Comparison of ENCODE assay signal across 8 cellular contexts in genomic region chr12:52327086-52327829, GRCh38. TPM values are rescaled to one million over a fixed set of nuclear protein-coding genes. Genes with fewer than 3 reads are reported as not detected.
A peak's percentile ranks its signal among the peaks of the same experiment; 100 is the strongest.
DNase-seq lines count a peak whose midpoint lies in the region; ATAC-seq and TF ChIP-seq lines count a peak whose summit lies in the region.

No MANE protein-coding gene starts in this region.

- H3K27me3 ChIP-seq in IMR-90 (ENCODE audit: control insufficient read depth, insufficient read depth, low read length) (peaks cover 55% of the 10 kb centered on the region), OCI-LY1 (ENCODE audit: insufficient read depth, low read length) (0 out of 2 replicates have a peak, but pooled peaks cover 5% of the 10 kb centered on the region), esophagus muscularis mucosa (no peaks in the 10 kb centered on the region)

- dilution Hi-C loops in IMR-90 (cut with HindIII; ENCODE audit: low sequenced_read_pairs, unreplicated experiment): no loop called here

- H3K4me3 ChIP-seq in IMR-90 (ENCODE audit: insufficient read depth, low read depth, low read length): no peak overlapping the region
- H3K4me3 ChIP-seq in OCI-LY1 (ENCODE audit: low read depth, low read length, poor library complexity, severe bottlenecking): no peak overlapping the region
- no peak overlapping the region for H3K4me3 ChIP-seq in esophagus muscularis mucosa

- POLR2A ChIA-PET in IMR-90 (lab: Charles Lee; ENCODE audit: unreplicated experiment): no interaction called here
- POLR2A ChIA-PET in naive thymus-derived CD8-positive, alpha-beta T cell (lab: Charles Lee): interaction anchor here (1.1 to 1.4 kb wide), 3 partner anchors 12 to 172 kb away, joined by 4 to 6 read pairs (median 4); no protein-coding TSS in a partner anchor

- H3K4me2 ChIP-seq in IMR-90 (ENCODE audit: low read depth, low read length): no peak overlapping the region
- no peak overlapping the region for H3K4me2 ChIP-seq in OCI-LY1 (ENCODE audit: low read length)

- no peaks in the 10 kb centered on the region for H3K36me3 Mint-ChIP-seq in naive thymus-derived CD8-positive, alpha-beta T cell

- TF ChIP-seq POLR2A in IMR-90 (IDR thresholded peaks at IDR 0.05; ENCODE audit: low read depth, low read length) (no peak), esophagus muscularis mucosa (IDR thresholded peaks at IDR 0.05; ENCODE audit: low read depth) (no peak)

- no peak overlapping the region for H3K4ac ChIP-seq in IMR-90 (ENCODE audit: low read depth, low read length)

- H3K4me3 Mint-ChIP-seq in naive thymus-derived CD8-positive, alpha-beta T cell: no peak overlapping the region

- WGBS in IMR-90 (ENCODE audit: extremely low coverage in 2 of 2, insufficient read length in 1 of 2), 2 experiments: no CpG with 5 or more reads among the region's 10 CpGs
- WGBS in esophagus muscularis mucosa: 36% methylated on average over 10 of the region's 10 CpGs

- no peak overlapping the region; the same call in 1 of the 2 replicates for H4K91ac ChIP-seq in IMR-90 (ENCODE audit: insufficient read depth, low read depth, low read length)

- no peaks in the 10 kb centered on the region for H3K9me1 ChIP-seq in IMR-90 (ENCODE audit: insufficient read depth, low read length)

- no peak overlapping the region for H2BK20ac ChIP-seq in IMR-90 (ENCODE audit: low read depth, low read length)

- H3K36me3 ChIP-seq in IMR-90 (ENCODE audit: control insufficient read depth, insufficient read depth, low read length) (no peaks in the 10 kb centered on the region), OCI-LY1 (ENCODE audit: insufficient read depth, low read length) (no peaks in the 10 kb centered on the region), esophagus muscularis mucosa (no peaks in the 10 kb centered on the region)

- H3K9me3 ChIP-seq in IMR-90 (ENCODE audit: control insufficient read depth, insufficient read depth, low read length): no peaks in the 10 kb centered on the region
- H3K9me3 ChIP-seq in OCI-LY1 (ENCODE audit: low read length): no peaks in the 10 kb centered on the region
- no peaks in the 10 kb centered on the region for H3K9me3 ChIP-seq in esophagus muscularis mucosa

- TF ChIP-seq RAD21 in IMR-90 (IDR thresholded peaks at IDR 0.05; ENCODE audit: low read length): peak; percentile 96

- in situ Hi-C loops in IMR-90 (cut with MboI; ENCODE audit: low sequenced_read_pairs): loop anchor here (5.0 kb wide), 1 partner anchor 170 kb away; no protein-coding TSS in a partner anchor

- TF ChIP-seq EP300 in esophagus muscularis mucosa (IDR thresholded peaks at IDR 0.05): no peak

- peaks cover 6 to 9% (median 7%) of the 10 kb centered on the region in 4 donors for H3K4me1 Mint-ChIP-seq in naive thymus-derived CD8-positive, alpha-beta T cell

- ATAC-seq in GM21529 (IDR thresholded peaks at IDR 0.05; ENCODE audit: unreplicated experiment) (peak; percentile 95), IMR-90 (ENCODE audit: low read depth) (peak; percentile 98)
- ATAC-seq in naive thymus-derived CD8-positive, alpha-beta T cell: peak; percentile 99 to 100

- no peak overlapping the region for H2BK15ac ChIP-seq in IMR-90 (ENCODE audit: low read depth, low read length)

- H3K9me2 ChIP-seq in OCI-LY1 (ENCODE audit: low read depth, low read length): no peaks in the 10 kb centered on the region

- H4K8ac ChIP-seq in IMR-90 (ENCODE audit: low read depth in 2 of 2, low read length in 2 of 2): no peak overlapping the region

- H2AK5ac ChIP-seq in IMR-90 (ENCODE audit: low read depth, low read length): no peak overlapping the region

- H3K56ac ChIP-seq in IMR-90 (ENCODE audit: extremely low read depth, insufficient read depth, low read length): no peak overlapping the region

- intact Hi-C loops in IMR-90 (cut with micrococcal nuclease) (loop anchor here (1.0 to 2.0 kb wide), 3 partner anchors 48 to 171 kb away; no protein-coding TSS in a partner anchor), esophagus muscularis mucosa (cut with DNase I) (loop anchor here (2.0 kb wide), 1 partner anchor 170 kb away; no protein-coding TSS in a partner anchor)

- peak; percentile 99; the same call in 1 of the 2 replicates for TF ChIP-seq CTCF in IMR-90 (conservative IDR thresholded peaks at IDR 0.05; ENCODE audit: low read depth, low read length)
- TF ChIP-seq CTCF in OCI-LY1 (IDR thresholded peaks at IDR 0.05; ENCODE audit: low read length): peak; percentile 98
- TF ChIP-seq CTCF in esophagus muscularis mucosa (IDR thresholded peaks at IDR 0.05): peak; percentile 77 to 89 (median 79)

- H3K4me1 ChIP-seq in IMR-90 (ENCODE audit: control insufficient read depth, insufficient read depth, low read length) (no peaks in the 10 kb centered on the region), OCI-LY1 (ENCODE audit: insufficient read depth, low read length, severe bottlenecking) (no peaks in the 10 kb centered on the region), esophagus muscularis mucosa (peaks cover 0 to 7% (median 2%) of the 10 kb centered on the region in 4 donors)

- H3K79me1 ChIP-seq in IMR-90 (ENCODE audit: low read depth in 1 of 2, low read length in 2 of 2): no peaks in the 10 kb centered on the region

- peak overlapping the region in 2 of 10 donors; percentile 60 to 64 for H3K27ac Mint-ChIP-seq in naive thymus-derived CD8-positive, alpha-beta T cell

- H3K23ac ChIP-seq in IMR-90 (ENCODE audit: low read depth, low read length): no peak overlapping the region

- H3K9ac ChIP-seq in IMR-90 (ENCODE audit: low read depth, low read length) (no peak overlapping the region), OCI-LY1 (ENCODE audit: low read length) (no peak overlapping the region)

- H4K20me1 ChIP-seq in IMR-90 (ENCODE audit: insufficient read depth, low read length): no peaks in the 10 kb centered on the region
- H4K20me1 ChIP-seq in OCI-LY1 (ENCODE audit: insufficient read depth, low read length): no peaks in the 10 kb centered on the region

- BruUV-seq in IMR-90 (replicated peaks; lab: Mats Ljungman, UMichigan): no TSS peak

- no peaks in the 10 kb centered on the region for H3F3A ChIP-seq in OCI-LY1 (ENCODE audit: insufficient read depth, low read length)

- peaks cover 1 to 40% (median 19%) of the 10 kb centered on the region in 5 donors for H3K27me3 Mint-ChIP-seq in naive thymus-derived CD8-positive, alpha-beta T cell

- DNase-seq in DMS 273 (lab: John Stamatoyannopoulos, UW; ENCODE audit: unreplicated experiment) (peak; percentile 87), IMR-90 (peak; percentile 91), activated T-cell treated with anti-CD3 and anti-CD28 coated beads for 1 hour (ENCODE audit: low read depth) (peak; percentile 61), esophagus muscularis mucosa (ENCODE audit: extremely low spot score) (no peak)
- peak; percentile 50 to 90 (median 70) for DNase-seq in naive thymus-derived CD8-positive, alpha-beta T cell
- DNase-seq in stimulated activated naive CD4-positive, alpha-beta T cell (lab: John Stamatoyannopoulos, UW): peak; percentile 52 to 73 (median 66)

- H2AK9ac ChIP-seq in IMR-90 (replicated peaks; ENCODE audit: low read depth, low read length, poor library complexity): no peak overlapping the region

- CTCF ChIA-PET in IMR-90 (lab: Yijun Ruan, JAX): interaction anchor here (0.5 to 1.8 kb wide), 18 partner anchors 9 to 302 kb away, joined by 3 to 8 read pairs (median 4); no protein-coding TSS in a partner anchor

- no peak overlapping the region for H3K18ac ChIP-seq in IMR-90 (ENCODE audit: low read depth, low read length)

- no peak overlapping the region for H3K14ac ChIP-seq in IMR-90 (replicated peaks; ENCODE audit: low read depth, low read length)

- no peaks in the 10 kb centered on the region for H3K9me3 Mint-ChIP-seq in naive thymus-derived CD8-positive, alpha-beta T cell

- H3K27ac ChIP-seq in IMR-90 (ENCODE audit: insufficient read depth, low read length) (no peak overlapping the region), OCI-LY1 (ENCODE audit: low read depth, low read length, poor library complexity, severe bottlenecking) (no peak overlapping the region), esophagus muscularis mucosa (replicated peaks in 1 of 4) (no peak overlapping the region)

- no peak overlapping the region for H2BK5ac ChIP-seq in IMR-90 (ENCODE audit: low read depth, low read length, poor library complexity, severe bottlenecking)

- no peak overlapping the region for H2BK120ac ChIP-seq in IMR-90 (ENCODE audit: low read depth, low read length)

- H4K5ac ChIP-seq in IMR-90 (ENCODE audit: low read depth, low read length): no peak overlapping the region

- H2AFZ ChIP-seq in IMR-90 (replicated peaks; ENCODE audit: low read length, poor library complexity) (peak overlapping the region; percentile 2), OCI-LY1 (ENCODE audit: low read length) (no peak overlapping the region)

- no peaks in the 10 kb centered on the region for H3K79me2 ChIP-seq in OCI-LY1 (ENCODE audit: insufficient read depth, low read length)

RNA-seq across cellular contexts. Expression of gene KRT83, which starts 6.1 kb away (rescaled TPM):
- total RNA-seq in IMR-90 (2012; rRNA removed) (not detected in 2 replicates), esophagus muscularis mucosa (not detected)
- polyA plus RNA-seq in IMR-90 (2012; rRNA removed): not detected in 2 replicates
- not detected in 2 replicates for polyA plus RNA-seq in IMR-90 (2012; cell fraction: cytosol; rRNA removed)
- not detected in 2 replicates for polyA plus RNA-seq in IMR-90 (2012; cell fraction: nucleus; rRNA removed; ENCODE audit: low replicate concordance)
- not detected for total RNA-seq in naive thymus-derived CD8-positive, alpha-beta T cell
- not detected for polyA plus RNA-seq in naive thymus-derived CD8-positive, alpha-beta T cell

RNA-seq across cellular contexts. Expression of gene KRT81, which starts 35.9 kb away (rescaled TPM):
- under 0.01 TPM in 2 replicates for total RNA-seq in IMR-90 (2012; rRNA removed)
- polyA plus RNA-seq in IMR-90 (2012; rRNA removed): 0.05 and 0.29 TPM in 2 replicates
- 0.17 and 0.21 TPM in 2 replicates for polyA plus RNA-seq in IMR-90 (2012; cell fraction: cytosol; rRNA removed)
- 0.09 and 0.13 TPM in 2 replicates for polyA plus RNA-seq in IMR-90 (2012; cell fraction: nucleus; rRNA removed; ENCODE audit: low replicate concordance)
- total RNA-seq in esophagus muscularis mucosa: under 1 TPM in 2 of 4 donors, not detected in 2; 0.19 to 0.42 TPM
- total RNA-seq in naive thymus-derived CD8-positive, alpha-beta T cell: not detected
- polyA plus RNA-seq in naive thymus-derived CD8-positive, alpha-beta T cell: not detected

RNA-seq across cellular contexts. Expression of gene KRT85, which starts 40.0 kb away (rescaled TPM):
- total RNA-seq in IMR-90 (2012; rRNA removed) (not detected in 2 replicates), esophagus muscularis mucosa (not detected)
- polyA plus RNA-seq in IMR-90 (2012; rRNA removed): not detected in 2 replicates
- polyA plus RNA-seq in IMR-90 (2012; cell fraction: cytosol; rRNA removed): not detected in 2 replicates
- polyA plus RNA-seq in IMR-90 (2012; cell fraction: nucleus; rRNA removed; ENCODE audit: low replicate concordance): not detected in 2 replicates
- total RNA-seq in naive thymus-derived CD8-positive, alpha-beta T cell: not detected
- polyA plus RNA-seq in naive thymus-derived CD8-positive, alpha-beta T cell: not detected

RNA-seq across cellular contexts. Expression of gene KRT86, which starts 52.8 kb away (rescaled TPM):
- total RNA-seq in IMR-90 (2012; rRNA removed) (not detected in 2 replicates), esophagus muscularis mucosa (under 1 TPM in 2 of 4 donors, not detected in 2; 0.29 to 0.33 TPM)
- 0.06 TPM in 1 of 2 replicates, not detected in the other for polyA plus RNA-seq in IMR-90 (2012; rRNA removed)
- 0.01 TPM in 1 of 2 replicates, not detected in the other for polyA plus RNA-seq in IMR-90 (2012; cell fraction: cytosol; rRNA removed)
- 0.03 TPM in 1 of 2 replicates, not detected in the other for polyA plus RNA-seq in IMR-90 (2012; cell fraction: nucleus; rRNA removed; ENCODE audit: low replicate concordance)
- total RNA-seq in naive thymus-derived CD8-positive, alpha-beta T cell: not detected
- not detected for polyA plus RNA-seq in naive thymus-derived CD8-positive, alpha-beta T cell

RNA-seq across cellular contexts. Expression of gene KRT84, which starts 58.2 kb away (rescaled TPM):
- total RNA-seq in IMR-90 (2012; rRNA removed): not detected in 2 replicates
- polyA plus RNA-seq in IMR-90 (2012; rRNA removed): not detected in 2 replicates
- polyA plus RNA-seq in IMR-90 (2012; cell fraction: cytosol; rRNA removed): not detected in 2 replicates
- polyA plus RNA-seq in IMR-90 (2012; cell fraction: nucleus; rRNA removed; ENCODE audit: low replicate concordance): not detected in 2 replicates
- total RNA-seq in esophagus muscularis mucosa: not detected
- total RNA-seq in naive thymus-derived CD8-positive, alpha-beta T cell: not detected
- not detected for polyA plus RNA-seq in naive thymus-derived CD8-positive, alpha-beta T cell
